ENCODE assay signal across 13 cellular contexts in genomic region chrX:30493348-30493747, GRCh38.
DNase-seq lines count a peak whose midpoint lies in the region; ATAC-seq and TF ChIP-seq lines count a peak whose summit lies in the region.
"Had no signal": no experiment of that assay in that cellular context is flagged by ENCODE, and none has a peak within 500 bp of the region (broad histone marks: within the 10 kb centered on the region; RNA-seq: fewer than 3 reads in every experiment).

No MANE protein-coding gene starts in this region.

- H3K4me3 ChIP-seq in HCT116 (replicated peaks in 1 of 2; ENCODE audit: low read depth in 1 of 2, low read length in 2 of 2) (no peak overlapping the region), endodermal cell (ENCODE audit: low read length) (no peak overlapping the region)
- H3K4me3 ChIP-seq: BLaER1, GM23248 had no signal

- H3K4me2 ChIP-seq in HCT116 (ENCODE audit: low read length), result no peak overlapping the region
- H3K4me2 ChIP-seq: BLaER1 had no signal

- H3K27me3 ChIP-seq in HCT116 (ENCODE audit: insufficient read depth, low read length) (no peaks in the 10 kb centered on the region), endodermal cell (ENCODE audit: control insufficient read depth, insufficient read depth, low read length, poor library complexity, severe bottlenecking) (no peaks in the 10 kb centered on the region)
- H3K27me3 ChIP-seq: BLaER1 had no signal

- POLR2A ChIA-PET in HCT116 (lab: Charles Lee) (no interaction called here), WTC11 (lab: Charles Lee) (no interaction called here)

- TF ChIP-seq POLR2A in HCT116 (IDR thresholded peaks at IDR 0.05; ENCODE audit: borderline replicate concordance, extremely low read depth, insufficient read depth, insufficient read length), result no peak

- TF ChIP-seq CTCF in GM12872 (IDR thresholded peaks at IDR 0.05; ENCODE audit: insufficient read depth, low read depth, low read length) (0 out of 3 replicates have a peak, but pooled peaks have one; percentile 8), HCT116 (IDR thresholded peaks at IDR 0.05 in 2 of 3, conservative IDR thresholded peaks at IDR 0.05 in 1 of 3; ENCODE audit: borderline replicate concordance in 1 of 3, insufficient read depth in 1 of 3, low read depth in 2 of 3, low read length in 2 of 3) (peak in 1 of 3 experiments; percentile 25; a peak in 3 of 6 replicates), WTC11 (IDR thresholded peaks at IDR 0.05) (no peak), endodermal cell (conservative IDR thresholded peaks at IDR 0.05) (peak; percentile 59)

- H3K27ac Mint-ChIP-seq in WTC11 (no peak overlapping the region), endodermal cell (no peak overlapping the region)

- peak; percentile 64 for ATAC-seq in HCT116
- ATAC-seq in WTC11, result peak; percentile 47; the same call in 1 of the 2 replicates
- ATAC-seq in GM19328 (IDR thresholded peaks at IDR 0.05; ENCODE audit: unreplicated experiment), result no peak

- H3K4me3 Mint-ChIP-seq in WTC11, result no peak overlapping the region
- no peak overlapping the region for H3K4me3 Mint-ChIP-seq in endodermal cell

- H3K9ac ChIP-seq in HCT116 (ENCODE audit: low read length) (no peak overlapping the region), endodermal cell (ENCODE audit: extremely low read depth, low read length, poor library complexity, severe bottlenecking) (no peak overlapping the region)
- H3K9ac ChIP-seq: BLaER1, GM23248 had no signal

- H3K4me1 ChIP-seq in HCT116 (ENCODE audit: control insufficient read depth in 1 of 2, insufficient read depth in 2 of 2, low read length in 2 of 2), result no peaks in the 10 kb centered on the region
- H3K4me1 ChIP-seq in endodermal cell (ENCODE audit: control insufficient read depth, insufficient read depth, low read length), result no peaks in the 10 kb centered on the region
- H3K4me1 ChIP-seq: BLaER1 had no signal

- no peaks in the 10 kb centered on the region for H3K79me2 ChIP-seq in HCT116 (ENCODE audit: insufficient read depth, low read length)

- TF ChIP-seq RAD21 in HCT116 (IDR thresholded peaks at IDR 0.05; ENCODE audit: low read depth), result no peak

- CTCF ChIA-PET in HCT116 (lab: Charles Lee), result no interaction called here
- CTCF ChIA-PET in WTC11 (lab: Charles Lee), result no interaction called here

- H3K9me3 ChIP-seq in HCT116 (ENCODE audit: control insufficient read depth in 1 of 2, insufficient read depth in 1 of 2, low read depth in 1 of 2, low read length in 2 of 2), result no peaks in the 10 kb centered on the region
- H3K9me3 ChIP-seq in endodermal cell (ENCODE audit: control insufficient read depth, low read length), result no peaks in the 10 kb centered on the region
- H3K9me3 ChIP-seq: BLaER1 had no signal

- no peaks in the 10 kb centered on the region for H3K27me3 Mint-ChIP-seq in WTC11 (ENCODE audit: low read depth)
- no peaks in the 10 kb centered on the region for H3K27me3 Mint-ChIP-seq in endodermal cell (ENCODE audit: insufficient read depth)

- intact Hi-C loops in HCT116 (cut with micrococcal nuclease), result no loop called here

- H2AFZ ChIP-seq in HCT116 (ENCODE audit: low read depth, low read length, poor library complexity, severe bottlenecking), result no peak overlapping the region
- H2AFZ ChIP-seq: GM23248 had no signal

- H3K9me3 Mint-ChIP-seq in WTC11, result no peaks in the 10 kb centered on the region
- no peaks in the 10 kb centered on the region for H3K9me3 Mint-ChIP-seq in endodermal cell

- H4K20me1 ChIP-seq in HCT116 (ENCODE audit: insufficient read depth), result no peaks in the 10 kb centered on the region
- H4K20me1 ChIP-seq: BLaER1 had no signal

- no peaks in the 10 kb centered on the region for H3K36me3 Mint-ChIP-seq in WTC11
- H3K36me3 Mint-ChIP-seq in endodermal cell (ENCODE audit: low read depth), result no peaks in the 10 kb centered on the region

- H3K9me2 ChIP-seq in HCT116 (ENCODE audit: insufficient read depth), result no peaks in the 10 kb centered on the region

- BruUV-seq in HCT116 (replicated peaks; lab: Mats Ljungman, UMichigan), result no TSS peak

- WGBS in endodermal cell (ENCODE audit: insufficient coverage in 1 of 2, insufficient read length in 1 of 2), 2 experiments, result 94% methylated on average over 1 of the region's 1 CpG; no CpG with 5 or more reads in 1 of the 2 experiments

- no peak overlapping the region for H3K27ac ChIP-seq in HCT116 (ENCODE audit: low read depth, low read length)
- H3K27ac ChIP-seq in endodermal cell (ENCODE audit: low read depth, low read length), result no peak overlapping the region
- H3K27ac ChIP-seq: 22Rv1, BLaER1, GM23248 had no signal

- H3K4me1 Mint-ChIP-seq in WTC11 (no peaks in the 10 kb centered on the region), endodermal cell (peaks cover 8% of the 10 kb centered on the region)

- RAD21 ChIA-PET in HCT116 (lab: Charles Lee; ENCODE audit: low non-redundant PET in 1 of 2, low total read pairs in 2 of 2, uncharacterized antibody in 2 of 2, unreplicated experiment in 2 of 2), result no interaction called here

- DNase-seq in HCT116 (ENCODE audit: low read depth, low spot score) (no peak), WTC11 (ENCODE audit: low spot score) (no peak), endodermal cell (no peak), NCI-H146 treated with DMSO at 0.1 percent for 48 hours (lab: John Stamatoyannopoulos, UW; ENCODE audit: unreplicated experiment) (no peak), hepatic stellate cell (ENCODE audit: low spot score) (no peak)
- DNase-seq in stimulated activated CD8-positive, alpha-beta memory T cell treated with anti-CD3 and anti-CD28 coated beads, Interleukin-4, amount 100 ng/mL, for 48 hours, result no peak
- DNase-seq: DMS53, GM23248, KBM-7 had no signal

- H3K36me3 ChIP-seq in HCT116 (ENCODE audit: control insufficient read depth in 1 of 2, insufficient read depth in 2 of 2, low read length in 2 of 2) (no peaks in the 10 kb centered on the region), endodermal cell (ENCODE audit: control insufficient read depth, insufficient read depth, low read length) (no peaks in the 10 kb centered on the region)
- H3K36me3 ChIP-seq: BLaER1 had no signal

TF ChIP-seq in HCT116, 20 proteins besides CTCF, POLR2A, EP300 and RAD21 (continues in another document):
- TF ChIP-seq EZH2 (IDR thresholded peaks at IDR 0.05), result no peak
- TF ChIP-seq ATF3 (IDR thresholded peaks at IDR 0.05), result no peak
- TF ChIP-seq ZBTB33 (IDR thresholded peaks at IDR 0.05; ENCODE audit: extremely low read depth, insufficient replicate concordance, low read length), result no peak
- no peak for TF ChIP-seq CEBPB (IDR thresholded peaks at IDR 0.05; ENCODE audit: low read depth)

TF ChIP-seq in WTC11, 78 proteins besides CTCF, POLR2A, EP300 and RAD21:
- no peak for TF ChIP-seq NFYB (CRISPR knock-in tag; conservative IDR thresholded peaks at IDR 0.05; ENCODE audit: low read depth)
